Comparison of ENCODE assay signal across 8 cellular contexts in the genomic region with DNA sequence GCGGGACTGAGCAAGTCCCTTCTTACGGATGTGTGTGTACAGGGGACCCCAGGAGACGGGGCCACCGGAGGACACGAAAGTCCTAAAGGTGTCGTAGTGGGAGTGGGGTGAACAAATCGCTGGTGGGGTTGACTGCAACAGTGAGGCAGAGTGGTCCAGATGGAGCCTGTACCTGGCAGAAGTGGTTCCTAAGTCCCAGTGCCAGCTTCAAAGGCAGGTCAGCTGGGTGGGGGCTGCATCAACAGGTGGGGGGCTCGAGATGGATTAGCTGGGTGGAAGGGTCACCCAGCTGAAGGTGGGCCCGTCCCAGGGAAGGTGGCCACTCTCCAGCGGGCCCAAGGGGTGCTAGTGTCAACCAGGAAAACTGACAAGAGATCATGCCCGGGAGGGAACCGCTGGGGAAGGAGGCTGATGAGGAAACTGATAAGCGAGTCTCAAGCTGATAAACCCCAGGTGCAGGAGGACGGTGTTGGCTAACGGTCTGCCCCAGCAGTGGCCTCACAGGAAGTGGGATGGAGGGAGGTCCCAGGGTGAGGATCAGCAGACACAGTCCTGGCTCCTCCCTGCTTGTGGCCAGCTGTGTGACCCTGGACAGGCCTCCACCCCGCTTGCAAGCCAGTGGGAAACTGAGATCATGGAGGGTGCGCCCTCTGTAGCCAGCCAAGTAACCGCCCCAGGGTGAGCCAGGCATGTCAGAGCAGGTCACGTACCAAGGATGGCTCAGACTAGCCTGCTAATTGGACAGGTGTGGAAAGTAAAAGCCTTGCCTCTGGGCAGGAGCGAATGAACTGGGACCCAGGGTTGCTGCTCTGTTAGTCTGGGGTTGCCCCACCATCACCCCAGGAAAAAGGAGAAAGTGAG. TPM values are rescaled to one million over a fixed set of nuclear protein-coding genes. Genes with fewer than 3 reads are reported as not detected.
DNase-seq lines count a peak whose midpoint lies in the region; ATAC-seq, FAIRE-seq and TF ChIP-seq lines count a peak whose summit lies in the region.

No MANE protein-coding gene starts in this region.

- FAIRE-seq in bronchial epithelial cell (lab: Jason Lieb, UNC): no peak

- peak; percentile 50 for ATAC-seq in GM19035 (IDR thresholded peaks at IDR 0.05; ENCODE audit: unreplicated experiment)
- ATAC-seq in HG03565 (IDR thresholded peaks at IDR 0.05; ENCODE audit: unreplicated experiment): peak; percentile 29

- no peaks in the 10 kb centered on the region for H3K27me3 ChIP-seq in bronchial epithelial cell (ENCODE audit: control insufficient read depth, insufficient read depth, low read length)

- in situ Hi-C loops in SK-MEL-5 (cut with HindIII; ENCODE audit: low pct_unique_long_range_greater_than_20kb, low sequenced_read_pairs): no loop called here

- TF ChIP-seq CTCF in bronchial epithelial cell (IDR thresholded peaks at IDR 0.05; ENCODE audit: insufficient read depth, low read length, severe bottlenecking): peak; percentile 37

- H3K36me3 ChIP-seq in bronchial epithelial cell (ENCODE audit: control insufficient read depth, insufficient read depth, low read length): peaks cover 6% of the 10 kb centered on the region

- DNase-seq in CMK (ENCODE audit: low read depth): peak; percentile 92
- peak; percentile 70 for DNase-seq in SK-MEL-5 (ENCODE audit: low read depth, low spot score)
- peak; percentile 97 for DNase-seq in bronchial epithelial cell (ENCODE audit: low read depth)
- peak; percentile 84 for DNase-seq in kidney glomerular epithelial cell (lab: John Stamatoyannopoulos, UW)
- DNase-seq in stimulated activated CD8-positive, alpha-beta memory T cell treated with anti-CD3 and anti-CD28 coated beads, Interleukin-4, amount 100 ng/mL, for 48 hours: peak; percentile 63
- no peak for DNase-seq in NCI-H1694 treated with DMSO at 0.1 percent for 48 hours (lab: John Stamatoyannopoulos, UW)

- H3K4me3 ChIP-seq in bronchial epithelial cell (ENCODE audit: low read depth, low read length): peak overlapping the region; percentile 84

RNA-seq across cellular contexts. Expression of a gene that starts 1.0 kb away (rescaled TPM):
- 35.2 and 43.9 TPM in 2 replicates for total RNA-seq in SK-MEL-5 (2014; rRNA removed; shearing (Covaris generic))
- 42.9 and 45.9 TPM in 2 replicates for polyA plus RNA-seq in SK-MEL-5 (2015; cell fraction: cytosol; rRNA removed)
- 14.5 and 15.9 TPM in 2 replicates for polyA plus RNA-seq in SK-MEL-5 (2015; cell fraction: nucleus; rRNA removed)
- total RNA-seq in bronchial epithelial cell: 16.6 and 17.5 TPM in 2 replicates

RNA-seq across cellular contexts. Expression of a gene that starts 7.7 kb away (rescaled TPM):
- total RNA-seq in SK-MEL-5 (2014; rRNA removed; shearing (Covaris generic)): 1.8 and 4.0 TPM in 2 replicates
- polyA plus RNA-seq in SK-MEL-5 (2015; cell fraction: cytosol; rRNA removed): 15.8 and 20.7 TPM in 2 replicates
- 23.1 and 30.8 TPM in 2 replicates for polyA plus RNA-seq in SK-MEL-5 (2015; cell fraction: nucleus; rRNA removed)
- total RNA-seq in bronchial epithelial cell: 1.3 TPM in 2 replicates

RNA-seq across cellular contexts. Expression of a gene that starts 26.5 kb away (rescaled TPM):
- 20.8 and 22.0 TPM in 2 replicates for total RNA-seq in SK-MEL-5 (2014; rRNA removed; shearing (Covaris generic))
- polyA plus RNA-seq in SK-MEL-5 (2015; cell fraction: cytosol; rRNA removed): 22.3 and 25.6 TPM in 2 replicates
- polyA plus RNA-seq in SK-MEL-5 (2015; cell fraction: nucleus; rRNA removed): 19.7 and 20.1 TPM in 2 replicates
- 7.9 and 10.0 TPM in 2 replicates for total RNA-seq in bronchial epithelial cell

RNA-seq across cellular contexts. Expression of a gene that starts 35.1 kb away (rescaled TPM):
- 4.3 and 5.2 TPM in 2 replicates for total RNA-seq in SK-MEL-5 (2014; rRNA removed; shearing (Covaris generic))
- polyA plus RNA-seq in SK-MEL-5 (2015; cell fraction: cytosol; rRNA removed): 6.6 and 7.7 TPM in 2 replicates
- polyA plus RNA-seq in SK-MEL-5 (2015; cell fraction: nucleus; rRNA removed): 8.3 and 12.0 TPM in 2 replicates
- total RNA-seq in bronchial epithelial cell: 5.1 and 8.2 TPM in 2 replicates

RNA-seq across cellular contexts. Expression of a gene that starts 53.5 kb away (rescaled TPM):
- 0.13 and 0.29 TPM in 2 replicates for total RNA-seq in SK-MEL-5 (2014; rRNA removed; shearing (Covaris generic))
- polyA plus RNA-seq in SK-MEL-5 (2015; cell fraction: cytosol; rRNA removed): 0.06 and 0.10 TPM in 2 replicates
- not detected in 2 replicates for polyA plus RNA-seq in SK-MEL-5 (2015; cell fraction: nucleus; rRNA removed)
- total RNA-seq in bronchial epithelial cell: 0.26 and 0.38 TPM in 2 replicates
